In the genomic region with DNA sequence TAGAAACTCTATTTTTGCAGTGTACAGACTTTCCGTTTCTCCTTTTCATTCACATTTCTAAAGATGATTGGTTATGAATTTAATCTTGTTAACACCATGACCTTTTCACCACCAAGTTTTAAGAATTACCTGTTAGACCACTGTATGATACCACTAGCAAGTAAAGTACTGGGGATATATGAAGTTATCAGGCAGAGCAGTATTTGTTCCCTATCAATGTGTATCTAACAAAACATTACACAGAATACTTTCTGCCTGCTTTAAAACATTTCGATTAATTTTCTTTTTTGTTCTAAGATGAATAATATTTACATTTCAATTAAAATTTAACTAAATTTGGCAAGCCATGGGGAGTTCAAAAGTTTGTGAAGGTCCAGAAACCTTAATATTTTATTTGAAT, we compare ENCODE assay signal across 21 cellular contexts. TPM values are rescaled to one million over a fixed set of nuclear protein-coding genes. Genes with fewer than 3 reads are reported as not detected.
DNase-seq lines count a peak whose midpoint lies in the region; ATAC-seq, FAIRE-seq and TF ChIP-seq lines count a peak whose summit lies in the region.
"Had no signal": no experiment of that assay in that cellular context is flagged by ENCODE, and none has a peak within 500 bp of the region (broad histone marks: within the 10 kb centered on the region; RNA-seq: fewer than 3 reads in every experiment).

No MANE protein-coding gene starts in this region.

- H3K4me1 Mint-ChIP-seq in Calu3 (ENCODE audit: low read depth, unreplicated experiment) (peaks cover 44% of the 10 kb centered on the region), endothelial cell (ENCODE audit: unreplicated experiment) (no peaks in the 10 kb centered on the region)
- peaks cover 5% of the 10 kb centered on the region for H3K4me1 Mint-ChIP-seq in activated naive CD8-positive, alpha-beta T cell treated with anti-CD3 and anti-CD28 coated beads for 36 hours
- H3K4me1 Mint-ChIP-seq: IgD-negative memory B cell had no signal

- TF ChIP-seq POLR2A in H54 (IDR thresholded peaks at IDR 0.05; ENCODE audit: low read depth, low read length): no peak

- CTCF ChIA-PET in Calu3 (lab: Charles Lee): interaction anchor here (0.6 to 1.1 kb wide), 2 partner anchors 118 to 1251 kb away, joined by 3 read pairs; no protein-coding TSS in a partner anchor

- TF ChIP-seq CTCF in Calu3 (IDR thresholded peaks at IDR 0.05; ENCODE audit: unreplicated experiment) (no peak), endothelial cell (IDR thresholded peaks at IDR 0.05; ENCODE audit: unreplicated experiment) (no peak)

- peaks cover 8% of the 10 kb centered on the region for H3K36me3 Mint-ChIP-seq in Calu3 (ENCODE audit: insufficient read depth, unreplicated experiment)
- no peaks in the 10 kb centered on the region for H3K36me3 Mint-ChIP-seq in activated naive CD8-positive, alpha-beta T cell treated with anti-CD3 and anti-CD28 coated beads for 36 hours
- no peaks in the 10 kb centered on the region for H3K36me3 Mint-ChIP-seq in endothelial cell (ENCODE audit: low read depth, unreplicated experiment)
- H3K36me3 Mint-ChIP-seq: IgD-negative memory B cell had no signal

- ATAC-seq in left lobe of liver: peak; percentile 65
- no peak for ATAC-seq in HG02763 (IDR thresholded peaks at IDR 0.05; ENCODE audit: unreplicated experiment)
- no peak for ATAC-seq in GM18870 (IDR thresholded peaks at IDR 0.05; ENCODE audit: unreplicated experiment)

- H3K27ac Mint-ChIP-seq in Calu3 (ENCODE audit: unreplicated experiment) (peak overlapping the region; percentile 81), endothelial cell (ENCODE audit: unreplicated experiment) (no peak overlapping the region)
- H3K27ac Mint-ChIP-seq in activated naive CD8-positive, alpha-beta T cell treated with anti-CD3 and anti-CD28 coated beads for 36 hours: peak overlapping the region; percentile 28
- H3K27ac Mint-ChIP-seq: CD4-positive, alpha-beta T cell; IgD-negative memory B cell had no signal

- intact Hi-C loops in Calu3 (cut with micrococcal nuclease; ENCODE audit: unreplicated experiment): loop anchor here (1.0 to 10.0 kb wide), 4 partner anchors 42 to 276 kb away; no protein-coding TSS in a partner anchor

- DNase-seq in Calu3: no peak
- DNase-seq in H54 (ENCODE audit: insufficient read length, low spot score): no peak
- no peak for DNase-seq in activated naive CD8-positive, alpha-beta T cell treated with anti-CD3 and anti-CD28 coated beads for 36 hours
- DNase-seq in left lobe of liver (ENCODE audit: low spot score): no peak
- DNase-seq in putamen (ENCODE audit: low spot score): no peak
- no peak for DNase-seq in endothelial cell (ENCODE audit: low spot score)
- DNase-seq: AML-193; Caco-2; CD4-positive, alpha-beta T cell; DMS153; DMS79; GDM1; HCEC 1CT; KBM-7 had no signal

- no peaks in the 10 kb centered on the region for H3K27me3 Mint-ChIP-seq in Calu3 (ENCODE audit: unreplicated experiment)
- no peaks in the 10 kb centered on the region for H3K27me3 Mint-ChIP-seq in activated naive CD8-positive, alpha-beta T cell treated with anti-CD3 and anti-CD28 coated beads for 36 hours
- H3K27me3 Mint-ChIP-seq in endothelial cell (ENCODE audit: unreplicated experiment): no peaks in the 10 kb centered on the region
- H3K27me3 Mint-ChIP-seq: CD4-positive, alpha-beta T cell; IgD-negative memory B cell had no signal

- BruUV-seq in Calu3 (replicated peaks; lab: Mats Ljungman, UMichigan): no TSS peak

- H3K9me3 Mint-ChIP-seq in Calu3 (ENCODE audit: low read depth, unreplicated experiment) (no peaks in the 10 kb centered on the region), endothelial cell (ENCODE audit: unreplicated experiment) (no peaks in the 10 kb centered on the region)
- H3K9me3 Mint-ChIP-seq in activated naive CD8-positive, alpha-beta T cell treated with anti-CD3 and anti-CD28 coated beads for 36 hours: peaks cover 2% of the 10 kb centered on the region
- H3K9me3 Mint-ChIP-seq: CD4-positive, alpha-beta T cell had no signal

- H3K4me3 Mint-ChIP-seq in Calu3 (ENCODE audit: low read depth, unreplicated experiment) (peak overlapping the region; percentile 49), endothelial cell (ENCODE audit: unreplicated experiment) (no peak overlapping the region)
- no peak overlapping the region for H3K4me3 Mint-ChIP-seq in activated naive CD8-positive, alpha-beta T cell treated with anti-CD3 and anti-CD28 coated beads for 36 hours
- H3K4me3 Mint-ChIP-seq: CD4-positive, alpha-beta T cell; IgD-negative memory B cell had no signal

- FAIRE-seq in H54 (lab: Jason Lieb, UNC): peak; percentile 53
- FAIRE-seq: A204.1, GM19239, H1, HTR-8/SVneo had no signal

RNA-seq across cellular contexts. Expression of a gene that starts 49.9 kb away (rescaled TPM):
- 280 and 288 TPM in 2 replicates for total RNA-seq in Calu3 (2022)
- 10 to 100 TPM; 44.9 to 45.9 TPM for total RNA-seq in activated naive CD8-positive, alpha-beta T cell treated with anti-CD3 and anti-CD28 coated beads for 36 hours
- 24.7 TPM for total RNA-seq in left lobe of liver
- 73.9 TPM for total RNA-seq in endothelial cell (ENCODE audit: unreplicated experiment)
